ENCODE assay signal across 8 cellular contexts in genomic region chr13:108215428-108215827, GRCh38. TPM values are rescaled to one million over a fixed set of nuclear protein-coding genes. Genes with fewer than 3 reads are reported as not detected.
DNase-seq lines count a peak whose midpoint lies in the region; ATAC-seq and TF ChIP-seq lines count a peak whose summit lies in the region.

Gene LIG4, minus strand, starts transcription at chr13:108215536. Its CDS starts 4,268 bp downstream, at chr13:108211268.

- H3K4me3 Mint-ChIP-seq in Caco-2 (ENCODE audit: unreplicated experiment), result peak within 1 kb of the TSS; percentile 73

- in situ Hi-C loops in endometrial microvascular endothelial cells (cut with HindIII; ENCODE audit: inconsistent ontology term, low pct_unique_long_range_greater_than_20kb, low sequenced_read_pairs), result no loop called here

- H3K36me3 Mint-ChIP-seq in Caco-2 (ENCODE audit: insufficient read depth, unreplicated experiment), result peaks cover 8% of the 10 kb centered on the region

- CTCF ChIA-PET in Caco-2 (lab: Charles Lee), result no interaction called here

- peak; percentile 63 for ATAC-seq in GM21381 (IDR thresholded peaks at IDR 0.05; ENCODE audit: unreplicated experiment)

- H3K36me3 ChIP-seq in Caco-2 (ENCODE audit: control insufficient read depth, insufficient read depth, low read length) (no peaks in the 10 kb centered on the region), mesodermal cell (ENCODE audit: control insufficient read depth, insufficient read depth, low read length) (peaks cover 9% of the 10 kb centered on the region)

- no peak for TF ChIP-seq CTCF in Caco-2 (IDR thresholded peaks at IDR 0.05; ENCODE audit: insufficient read depth in 1 of 2, low read depth in 1 of 2, low read length in 1 of 2, severe bottlenecking in 1 of 2, unreplicated experiment in 1 of 2)

- peaks cover 15% of the 10 kb centered on the region for H3K4me1 ChIP-seq in Caco-2
- H3K4me1 ChIP-seq in mesodermal cell (ENCODE audit: control insufficient read depth, insufficient read depth, low read length, poor library complexity, severe bottlenecking), result peaks cover 7% of the 10 kb centered on the region

- BruUV-seq in Caco-2 (replicated peaks; lab: Mats Ljungman, UMichigan), result no TSS peak

- peak; percentile 93 to 94 for DNase-seq in Caco-2
- DNase-seq in HUDEP-2 (lab: John Stamatoyannopoulos, UW; ENCODE audit: unreplicated experiment in 76 of 76), result peak in 73 of 76 experiments; percentile 41 to 97 (median 79)
- peak; percentile 78 for DNase-seq in NOMO-1 treated with dmso at 0.1 percent for 144 hours (lab: John Stamatoyannopoulos, UW; ENCODE audit: unreplicated experiment)
- DNase-seq in activated CD8-positive, alpha-beta memory T cell treated with anti-CD3 and anti-CD28 coated beads, Interleukin-2, amount 50 U/mL, for 1 hour (ENCODE audit: extremely low read depth), result peak; percentile 88
- DNase-seq in stimulated activated CD8-positive, alpha-beta memory T cell treated with anti-CD3 and anti-CD28 coated beads, Interleukin-15, amount 100 ng/mL, for 24 hours (ENCODE audit: low read depth), result peak; percentile 83

- POLR2A ChIA-PET in Caco-2 (lab: Charles Lee), result interaction anchor here (0.9 kb wide), 1 partner anchor 61 kb away, joined by 3 read pairs; no protein-coding TSS in a partner anchor

- no peaks in the 10 kb centered on the region for H3K27me3 Mint-ChIP-seq in Caco-2 (ENCODE audit: insufficient read depth, unreplicated experiment)

- no peaks in the 10 kb centered on the region for H3K9me3 ChIP-seq in Caco-2
- H3K9me3 ChIP-seq in mesodermal cell (ENCODE audit: control insufficient read depth, low read length), result no peaks in the 10 kb centered on the region

- H3K27ac Mint-ChIP-seq in Caco-2 (ENCODE audit: unreplicated experiment), result peak within 1 kb of the TSS; percentile 16

- H3K4me3 ChIP-seq in Caco-2 (ENCODE audit: low read depth, low read length) (peak within 1 kb of the TSS; percentile 71), mesodermal cell (ENCODE audit: extremely low read depth, insufficient read depth, low read length, poor library complexity, severe bottlenecking) (peak within 1 kb of the TSS; percentile 37)

- H3K27ac ChIP-seq in mesodermal cell (ENCODE audit: low read depth, low read length, severe bottlenecking), result no peak within 1 kb of the TSS

- WGBS in mesodermal cell (ENCODE audit: insufficient coverage in 2 of 2), 2 experiments, result 0% methylated on average over 4 to 25 of the region's 26 CpGs

- no peaks in the 10 kb centered on the region for H3K9me3 Mint-ChIP-seq in Caco-2 (ENCODE audit: unreplicated experiment)

- no peaks in the 10 kb centered on the region for H3K27me3 ChIP-seq in Caco-2 (replicated peaks; ENCODE audit: control insufficient read depth, insufficient read depth, low read length)

- intact Hi-C loops in Caco-2 (cut with micrococcal nuclease; ENCODE audit: unreplicated experiment), result no loop called here

- H3K4me1 Mint-ChIP-seq in Caco-2 (ENCODE audit: low read depth, unreplicated experiment), result peaks cover 7% of the 10 kb centered on the region

RNA-seq across cellular contexts. Expression of gene LIG4, which starts in this region (rescaled TPM):
- total RNA-seq in Caco-2 (2022) (9.0 and 9.6 TPM in 2 replicates), endometrial microvascular endothelial cells (ENCODE audit: inconsistent ontology term) (13.9 TPM)
- polyA plus RNA-seq in mesodermal cell (2013, experiment 1 of 2), result 9.5 TPM
- polyA plus RNA-seq in mesodermal cell (2013, experiment 2 of 2), result 12.6 TPM
